Comparison of ENCODE assay signal across 2 cellular contexts in the genomic region with DNA sequence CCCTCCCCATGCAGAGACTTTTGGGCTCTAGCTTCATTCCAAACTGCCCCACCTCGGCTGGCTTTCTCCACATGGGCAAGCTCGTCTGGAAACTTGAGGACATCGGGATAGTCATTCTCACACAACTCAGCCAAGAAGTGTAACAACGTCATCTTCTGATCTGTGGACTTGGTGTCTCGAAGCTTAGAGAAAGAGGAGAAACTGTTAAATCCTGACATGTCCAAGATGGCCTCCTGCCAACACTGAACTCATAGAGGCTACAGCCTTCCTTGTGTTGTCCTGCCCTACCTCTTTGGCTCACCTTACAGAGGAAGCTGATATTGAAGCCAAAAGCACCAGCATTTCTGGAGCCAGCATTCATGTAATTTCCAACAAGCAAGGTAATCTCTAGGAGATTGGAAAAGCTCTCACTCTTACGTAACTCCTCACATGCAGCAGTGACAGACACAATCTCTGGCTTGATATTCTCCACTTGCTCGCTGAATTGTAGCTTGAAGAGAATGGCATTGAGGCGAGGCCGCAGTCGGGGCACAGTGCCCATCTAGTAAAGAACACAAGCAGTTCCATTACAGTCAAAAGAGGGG.
TF ChIP-seq lines count a peak whose summit lies in the region.

No MANE protein-coding gene starts in this region.

TF ChIP-seq in SK-N-SH, 30 proteins besides CTCF, POLR2A, EP300 and RAD21 (continued from another document):
- TF ChIP-seq RXRA (IDR thresholded peaks at IDR 0.05; ENCODE audit: borderline replicate concordance, low read depth) (no peak), SMC3 (IDR thresholded peaks at IDR 0.05; ENCODE audit: low read depth, low read length) (no peak), MEF2A (IDR thresholded peaks at IDR 0.05; ENCODE audit: borderline replicate concordance, low read depth) (no peak), NFIC (IDR thresholded peaks at IDR 0.05; ENCODE audit: borderline replicate concordance) (no peak)

TF ChIP-seq in SK-N-SH treated with all-trans-retinoic acid at 6 μM for 48 hours, 23 proteins besides CTCF, POLR2A, EP300 and RAD21:
- no peak for TF ChIP-seq PATZ1 (CRISPR knock-in tag; IDR thresholded peaks at IDR 0.05; ENCODE audit: borderline replicate concordance)
- TF ChIP-seq, protein P1, sequence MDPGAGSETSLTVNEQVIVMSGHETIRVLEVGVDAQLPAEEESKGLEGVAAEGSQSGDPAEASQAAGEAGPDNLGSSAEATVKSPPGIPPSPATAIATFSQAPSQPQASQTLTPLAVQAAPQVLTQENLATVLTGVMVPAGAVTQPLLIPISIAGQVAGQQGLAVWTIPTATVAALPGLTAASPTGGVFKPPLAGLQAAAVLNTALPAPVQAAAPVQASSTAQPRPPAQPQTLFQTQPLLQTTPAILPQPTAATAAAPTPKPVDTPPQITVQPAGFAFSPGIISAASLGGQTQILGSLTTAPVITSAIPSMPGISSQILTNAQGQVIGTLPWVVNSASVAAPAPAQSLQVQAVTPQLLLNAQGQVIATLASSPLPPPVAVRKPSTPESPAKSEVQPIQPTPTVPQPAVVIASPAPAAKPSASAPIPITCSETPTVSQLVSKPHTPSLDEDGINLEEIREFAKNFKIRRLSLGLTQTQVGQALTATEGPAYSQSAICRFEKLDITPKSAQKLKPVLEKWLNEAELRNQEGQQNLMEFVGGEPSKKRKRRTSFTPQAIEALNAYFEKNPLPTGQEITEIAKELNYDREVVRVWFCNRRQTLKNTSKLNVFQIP (CRISPR knock-in tag; IDR thresholded peaks at IDR 0.05; ENCODE audit: borderline replicate concordance, low read depth): no peak
- TF ChIP-seq BACH2 (CRISPR knock-in tag; IDR thresholded peaks at IDR 0.05; ENCODE audit: borderline replicate concordance): no peak
- TF ChIP-seq OSR1 (CRISPR knock-in tag; IDR thresholded peaks at IDR 0.05): no peak
